ENCODE assay signal across 14 cellular contexts in genomic region chr13:19023115-19023514, GRCh38.
DNase-seq lines count a peak whose midpoint lies in the region; ATAC-seq, FAIRE-seq and TF ChIP-seq lines count a peak whose summit lies in the region.
"Had no signal": no experiment of that assay in that cellular context is flagged by ENCODE, and none has a peak within 500 bp of the region (broad histone marks: within the 10 kb centered on the region; RNA-seq: fewer than 3 reads in every experiment).

No MANE protein-coding gene starts in this region.

- POLR2A ChIA-PET in HepG2 (lab: Yijun Ruan, JAX), result no interaction called here

- WGBS in HepG2 (ENCODE audit: low lambda C conversion rate), result 0% methylated on average over 2 of the region's 2 CpGs

- FAIRE-seq in HepG2 (lab: Jason Lieb, UNC), result no peak

- in situ Hi-C loops in HepG2 (cut with HindIII; ENCODE audit: extremely low pct_ligation_motif_present, low pct_unique_long_range_greater_than_20kb), result no loop called here

- H3K4me2 ChIP-seq in HepG2 (ENCODE audit: low read depth, low read length), result no peak overlapping the region

- TF ChIP-seq CTCF in NB4 (IDR thresholded peaks at IDR 0.05; ENCODE audit: low read depth, low read length), result no peak
- TF ChIP-seq CTCF in GM10266 (IDR thresholded peaks at IDR 0.05; ENCODE audit: control insufficient read depth, insufficient read depth, low read depth, missing control alignments), result no peak
- TF ChIP-seq CTCF in HepG2 (CRISPR knock-in tag; IDR thresholded peaks at IDR 0.05), result no peak

- H3K4me3 ChIP-seq in NB4 (ENCODE audit: low read depth, low read length) (no peak overlapping the region), HepG2 (replicated peaks in 1 of 3; ENCODE audit: insufficient read depth in 1 of 3, low read depth in 2 of 3, low read length in 3 of 3) (no peak overlapping the region)

- intact Hi-C loops in HepG2 (cut with micrococcal nuclease; ENCODE audit: unreplicated experiment), result no loop called here

- CTCF ChIA-PET in HepG2 (lab: Yijun Ruan, JAX; ENCODE audit: low intra/inter-chr PET ratio, low total read pairs), result no interaction called here

- no peaks in the 10 kb centered on the region for H3K36me3 ChIP-seq in HepG2 (replicated peaks in 1 of 2; ENCODE audit: control insufficient read depth in 1 of 2, insufficient read depth in 2 of 2, low read length in 2 of 2)

- H4K20me1 ChIP-seq in HepG2 (ENCODE audit: insufficient read depth, low read length), result no peaks in the 10 kb centered on the region

- TF ChIP-seq EP300 in HepG2 (IDR thresholded peaks at IDR 0.05; ENCODE audit: low read depth in 2 of 2, low read length in 2 of 2), result no peak
- TF ChIP-seq EP300 in HepG2 (CRISPR knock-in tag; IDR thresholded peaks at IDR 0.05; ENCODE audit: borderline replicate concordance), result no peak

- H3K4me1 ChIP-seq in HepG2 (ENCODE audit: insufficient read depth, low read length), result no peaks in the 10 kb centered on the region
- H3K4me1 ChIP-seq: Caco-2 had no signal

- no peak for TF ChIP-seq POLR2A in NB4 (IDR thresholded peaks at IDR 0.05; ENCODE audit: extremely low read depth, insufficient read length)
- no peak for TF ChIP-seq POLR2A in HepG2 (IDR thresholded peaks at IDR 0.05; ENCODE audit: insufficient read depth in 1 of 2, low read depth in 2 of 2, low read length in 2 of 2)

- no peaks in the 10 kb centered on the region for H3K27me3 ChIP-seq in HepG2 (ENCODE audit: control insufficient read depth in 1 of 2, insufficient read depth in 2 of 2, low read length in 2 of 2)

- no peak for ATAC-seq in HG03139 (IDR thresholded peaks at IDR 0.05; ENCODE audit: unreplicated experiment)
- no peak for ATAC-seq in HepG2

- TF ChIP-seq RAD21 in HepG2 (CRISPR knock-in tag; IDR thresholded peaks at IDR 0.05), result no peak

- no peak overlapping the region for H3K9ac ChIP-seq in HepG2 (ENCODE audit: insufficient read depth, low read depth, low read length)

- no TSS peak for BruUV-seq in HepG2 (replicated peaks; lab: Mats Ljungman, UMichigan)

- H3K9me3 ChIP-seq in HepG2 (ENCODE audit: low read length), result peaks cover 58% of the 10 kb centered on the region
- H3K9me3 ChIP-seq: Caco-2 had no signal

- peak; percentile 39 for DNase-seq in SIG-M5 treated with dmso at 0.1 percent for 504 hours (lab: John Stamatoyannopoulos, UW; ENCODE audit: unreplicated experiment)
- no peak for DNase-seq in SIG-M5 (lab: John Stamatoyannopoulos, UW)
- peak; percentile 20 for DNase-seq in NB4 (ENCODE audit: low read depth)
- DNase-seq in SKM-1 (lab: John Stamatoyannopoulos, UW; ENCODE audit: unreplicated experiment), result peak; percentile 28
- no peak for DNase-seq in GM10266 (ENCODE audit: extremely low spot score)
- no peak for DNase-seq in HepG2 (ENCODE audit: low spot score)
- DNase-seq in amniotic stem cell (lab: John Stamatoyannopoulos, UW), result no peak
- DNase-seq: Caco-2; CD8-positive, alpha-beta memory T cell; DND-41; HCEC 1CT; HFFc6 had no signal

- no peak overlapping the region for H2AFZ ChIP-seq in HepG2 (ENCODE audit: low read length)

- H3K79me2 ChIP-seq in HepG2 (ENCODE audit: insufficient read depth, low read length), result no peaks in the 10 kb centered on the region

- no peak overlapping the region for H3K27ac ChIP-seq in HepG2 (ENCODE audit: extremely low read length, insufficient read depth, low read length)
- H3K27ac ChIP-seq: 22Rv1 had no signal

TF ChIP-seq in HepG2, 621 proteins besides CTCF, POLR2A, EP300 and RAD21 (continues in another document):
- TF ChIP-seq NFKBIZ (CRISPR knock-in tag; IDR thresholded peaks at IDR 0.05), result no peak
- TF ChIP-seq, protein P1, sequence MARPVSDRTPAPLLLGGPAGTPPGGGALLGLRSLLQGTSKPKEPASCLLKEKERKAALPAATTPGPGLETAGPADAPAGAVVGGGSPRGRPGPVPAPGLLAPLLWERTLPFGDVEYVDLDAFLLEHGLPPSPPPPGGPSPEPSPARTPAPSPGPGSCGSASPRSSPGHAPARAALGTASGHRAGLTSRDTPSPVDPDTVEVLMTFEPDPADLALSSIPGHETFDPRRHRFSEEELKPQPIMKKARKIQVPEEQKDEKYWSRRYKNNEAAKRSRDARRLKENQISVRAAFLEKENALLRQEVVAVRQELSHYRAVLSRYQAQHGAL (CRISPR knock-in tag; IDR thresholded peaks at IDR 0.05; ENCODE audit: not compliant biosample characterization), result no peak
- TF ChIP-seq BRCA1 (CRISPR knock-in tag; IDR thresholded peaks at IDR 0.05), result no peak
- TF ChIP-seq ZNF7 (CRISPR knock-in tag; IDR thresholded peaks at IDR 0.05), result no peak
- TF ChIP-seq HOXD1 (CRISPR knock-in tag; IDR thresholded peaks at IDR 0.05), result no peak
- TF ChIP-seq, protein P2, sequence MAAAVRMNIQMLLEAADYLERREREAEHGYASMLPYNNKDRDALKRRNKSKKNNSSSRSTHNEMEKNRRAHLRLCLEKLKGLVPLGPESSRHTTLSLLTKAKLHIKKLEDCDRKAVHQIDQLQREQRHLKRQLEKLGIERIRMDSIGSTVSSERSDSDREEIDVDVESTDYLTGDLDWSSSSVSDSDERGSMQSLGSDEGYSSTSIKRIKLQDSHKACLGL (CRISPR knock-in tag; IDR thresholded peaks at IDR 0.05), result no peak
- TF ChIP-seq, protein P3, sequence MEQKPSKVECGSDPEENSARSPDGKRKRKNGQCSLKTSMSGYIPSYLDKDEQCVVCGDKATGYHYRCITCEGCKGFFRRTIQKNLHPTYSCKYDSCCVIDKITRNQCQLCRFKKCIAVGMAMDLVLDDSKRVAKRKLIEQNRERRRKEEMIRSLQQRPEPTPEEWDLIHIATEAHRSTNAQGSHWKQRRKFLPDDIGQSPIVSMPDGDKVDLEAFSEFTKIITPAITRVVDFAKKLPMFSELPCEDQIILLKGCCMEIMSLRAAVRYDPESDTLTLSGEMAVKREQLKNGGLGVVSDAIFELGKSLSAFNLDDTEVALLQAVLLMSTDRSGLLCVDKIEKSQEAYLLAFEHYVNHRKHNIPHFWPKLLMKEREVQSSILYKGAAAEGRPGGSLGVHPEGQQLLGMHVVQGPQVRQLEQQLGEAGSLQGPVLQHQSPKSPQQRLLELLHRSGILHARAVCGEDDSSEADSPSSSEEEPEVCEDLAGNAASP (CRISPR knock-in tag; IDR thresholded peaks at IDR 0.05; ENCODE audit: borderline replicate concordance), result no peak
- TF ChIP-seq ZNF775 (CRISPR knock-in tag; IDR thresholded peaks at IDR 0.05; ENCODE audit: borderline replicate concordance), result no peak
- no peak for TF ChIP-seq ZHX2 (IDR thresholded peaks at IDR 0.05; ENCODE audit: low read depth)
- TF ChIP-seq ZHX2 (CRISPR knock-in tag; IDR thresholded peaks at IDR 0.05; ENCODE audit: borderline replicate concordance), result no peak

Comparison
In these comparisons a context has a peak if more than half of its experiments do, and no peak if none do; other contexts are left out.
1. DNase-seq: peak in SIG-M5 treated with dmso at 0.1 percent for 504 hours (single experiment), NB4 (single experiment) and SKM-1 (single experiment); none in SIG-M5 (single experiment), GM10266 (single experiment), HepG2 (single experiment) and amniotic stem cell (single experiment).